23 cellular contexts compared by ENCODE assay signal in the genomic region with DNA sequence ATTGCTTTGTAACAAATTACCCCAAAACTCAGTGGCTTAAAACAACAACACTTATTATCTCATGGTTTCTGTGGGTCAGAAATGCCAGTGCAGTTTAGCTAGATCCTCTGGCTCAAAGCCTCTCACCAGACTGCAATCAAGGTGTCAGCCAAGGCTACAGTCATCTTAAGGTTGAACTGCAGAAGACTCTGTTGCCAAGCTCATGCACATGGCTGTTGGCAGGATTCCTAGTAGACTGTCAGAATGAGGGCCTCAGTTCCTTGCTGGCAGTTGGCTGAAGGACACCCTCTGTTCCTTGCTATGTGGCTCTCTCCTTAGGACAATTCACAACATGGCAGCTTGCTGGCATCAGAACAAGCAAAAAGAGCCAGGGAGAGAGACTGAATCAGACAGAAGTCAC.
"Had no signal": no experiment of that assay in that cellular context is flagged by ENCODE, and none has a peak within 500 bp of the region (broad histone marks: within the 10 kb centered on the region; RNA-seq: fewer than 3 reads in every experiment).

No MANE protein-coding gene starts in this region.

- DNase-seq: activated B cell treated with CpG ODN at 0.5 μM for 24 hours; activated CD4-positive, alpha-beta memory T cell treated with anti-CD3 and anti-CD28 coated beads for 36 hours; activated CD4-positive, alpha-beta T cell treated with anti-CD3 and anti-CD28 coated beads for 4 hours; activated gamma-delta T cell treated with Interleukin-2 at 50 U/mL for 16 hours; activated T-cell treated with anti-CD3 and anti-CD28 coated beads for 4 hours; body of pancreas; colonic mucosa; islet precursor cell; left colon; posterior cingulate gyrus; retina; spleen; stimulated activated CD4-positive, alpha-beta T cell treated with anti-CD3 and anti-CD28 coated beads, Interleukin-4, amount 100 ng/mL, for 4 hours; stimulated activated naive B cell treated with anti-CD40 and anti-IgM and Interleukin-4, amounts not matched to agents 10 μg/mL and 1 μg/mL and 100 μg/mL, for 72 hours; T-cell; upper lobe of right lung had no signal

- H3K9me3 Mint-ChIP-seq: activated B cell treated with CpG ODN at 0.5 μM for 24 hours; activated CD4-positive, alpha-beta memory T cell treated with anti-CD3 and anti-CD28 coated beads for 36 hours; activated naive CD4-positive, alpha-beta T cell treated with anti-CD3 and anti-CD28 coated beads, Interleukin-2, amount 50 U/mL, for 72 hours; activated T-helper 1 cell treated with anti-CD3 and anti-CD28 coated beads, Interleukin-12 subunit alpha, Interleukin-12 subunit beta, Interleukin-2, Interleukin-4 antibody, amounts not matched to agents 30 ng/mL and 10 ng/mL and 1 ng/mL, durations not matched to agents 14 hours and 24 hours and 36 hours; mesothelial cell of epicardium; natural killer cell treated with Interleukin-12 subunit alpha and Interleukin-12 subunit beta and Interleukin-15 and Interleukin-18, amount 100 ng/mL, for 72 hours; stimulated activated naive B cell treated with anti-CD40 and anti-IgM and Interleukin-4, amounts not matched to agents 10 μg/mL and 1 μg/mL and 100 μg/mL, for 72 hours; T-cell had no signal

- H3K27ac ChIP-seq: body of pancreas, colonic mucosa, neutrophil, spleen, thoracic aorta, upper lobe of right lung had no signal

- H3K36me3 ChIP-seq: colonic mucosa, neutrophil, spleen, thoracic aorta, upper lobe of right lung had no signal

- H3K4me3 ChIP-seq: body of pancreas, colonic mucosa, lung, spleen, thoracic aorta, upper lobe of right lung had no signal

- H3K9me3 ChIP-seq: body of pancreas, colonic mucosa, neutrophil, spleen, thoracic aorta, upper lobe of right lung had no signal

- H3K27me3 ChIP-seq: body of pancreas, colonic mucosa, spleen, upper lobe of right lung had no signal

- H3K36me3 Mint-ChIP-seq: activated CD4-positive, alpha-beta memory T cell treated with anti-CD3 and anti-CD28 coated beads for 36 hours; activated naive CD4-positive, alpha-beta T cell treated with anti-CD3 and anti-CD28 coated beads, Interleukin-2, amount 50 U/mL, for 72 hours; mesothelial cell of epicardium; natural killer cell treated with Interleukin-12 subunit alpha and Interleukin-12 subunit beta and Interleukin-15 and Interleukin-18, amount 100 ng/mL, for 72 hours; stimulated activated naive B cell treated with anti-CD40 and anti-IgM and Interleukin-4, amounts not matched to agents 10 μg/mL and 1 μg/mL and 100 μg/mL, for 72 hours; T-cell had no signal

- H3K27me3 Mint-ChIP-seq: activated B cell treated with CpG ODN at 0.5 μM for 24 hours; activated CD4-positive, alpha-beta memory T cell treated with anti-CD3 and anti-CD28 coated beads for 36 hours; stimulated activated naive B cell treated with anti-CD40 and anti-IgM and Interleukin-4, amounts not matched to agents 10 μg/mL and 1 μg/mL and 100 μg/mL, for 72 hours had no signal

- H3K4me3 Mint-ChIP-seq: activated B cell treated with CpG ODN at 0.5 μM for 24 hours; activated CD4-positive, alpha-beta memory T cell treated with anti-CD3 and anti-CD28 coated beads for 36 hours; activated T-helper 1 cell treated with anti-CD3 and anti-CD28 coated beads, Interleukin-12 subunit alpha, Interleukin-12 subunit beta, Interleukin-2, Interleukin-4 antibody, amounts not matched to agents 30 ng/mL and 10 ng/mL and 1 ng/mL, durations not matched to agents 14 hours and 24 hours and 36 hours; mesothelial cell of epicardium; natural killer cell treated with Interleukin-12 subunit alpha and Interleukin-12 subunit beta and Interleukin-15 and Interleukin-18, amount 100 ng/mL, for 72 hours; stimulated activated naive B cell treated with anti-CD40 and anti-IgM and Interleukin-4, amounts not matched to agents 10 μg/mL and 1 μg/mL and 100 μg/mL, for 72 hours; T-cell had no signal

- H3K4me1 Mint-ChIP-seq: activated B cell treated with CpG ODN at 0.5 μM for 24 hours; mesothelial cell of epicardium; stimulated activated naive B cell treated with anti-CD40 and anti-IgM and Interleukin-4, amounts not matched to agents 10 μg/mL and 1 μg/mL and 100 μg/mL, for 72 hours; T-cell had no signal

- H3K4me1 ChIP-seq: colonic mucosa, spleen, upper lobe of right lung had no signal

- H3K27ac Mint-ChIP-seq: activated B cell treated with CpG ODN at 0.5 μM for 24 hours; activated CD4-positive, alpha-beta memory T cell treated with anti-CD3 and anti-CD28 coated beads for 36 hours; activated naive CD4-positive, alpha-beta T cell treated with anti-CD3 and anti-CD28 coated beads, Interleukin-2, amount 50 U/mL, for 72 hours; activated T-helper 1 cell treated with anti-CD3 and anti-CD28 coated beads, Interleukin-12 subunit alpha, Interleukin-12 subunit beta, Interleukin-2, Interleukin-4 antibody, amounts not matched to agents 30 ng/mL and 10 ng/mL and 1 ng/mL, durations not matched to agents 14 hours and 24 hours and 36 hours; mesothelial cell of epicardium; natural killer cell treated with Interleukin-12 subunit alpha and Interleukin-12 subunit beta and Interleukin-15 and Interleukin-18, amount 100 ng/mL, for 72 hours; stimulated activated naive B cell treated with anti-CD40 and anti-IgM and Interleukin-4, amounts not matched to agents 10 μg/mL and 1 μg/mL and 100 μg/mL, for 72 hours; T-cell had no signal
